Comparison of ENCODE assay signal across 1 cellular context in genomic region chr20:31707994-31708744, GRCh38.
A peak's percentile ranks its signal among the peaks of the same experiment; 100 is the strongest.
TF ChIP-seq lines count a peak whose summit lies in the region.

No MANE protein-coding gene starts in this region.

TF ChIP-seq in HepG2, 621 proteins besides CTCF, POLR2A, EP300 and RAD21 (continued from another document and continues in another):
- TF ChIP-seq HMGXB3 (CRISPR knock-in tag; IDR thresholded peaks at IDR 0.05; ENCODE audit: borderline replicate concordance), result no peak
- no peak for TF ChIP-seq MIXL1 (CRISPR knock-in tag; IDR thresholded peaks at IDR 0.05)
- TF ChIP-seq IRF2 (CRISPR knock-in tag; IDR thresholded peaks at IDR 0.05), result no peak
- TF ChIP-seq ZNF431 (CRISPR knock-in tag; IDR thresholded peaks at IDR 0.05; ENCODE audit: borderline replicate concordance, low read depth), result 0 out of 2 replicates have a peak, but pooled peaks have one; percentile 4
- no peak for TF ChIP-seq HOXA9 (CRISPR knock-in tag; IDR thresholded peaks at IDR 0.05; ENCODE audit: borderline replicate concordance)
- TF ChIP-seq ZNF205 (CRISPR knock-in tag; IDR thresholded peaks at IDR 0.05), result no peak
- 0 out of 2 replicates have a peak, but pooled peaks have one; percentile 9 for TF ChIP-seq HIC2 (CRISPR knock-in tag; IDR thresholded peaks at IDR 0.05; ENCODE audit: low read depth)
- peak; percentile 18; the same call in 1 of the 2 replicates for TF ChIP-seq ZNF12 (CRISPR knock-in tag; IDR thresholded peaks at IDR 0.05)
- TF ChIP-seq ZNF326 (CRISPR knock-in tag; IDR thresholded peaks at IDR 0.05; ENCODE audit: borderline replicate concordance), result 0 out of 2 replicates have a peak, but pooled peaks have one; percentile 63
- TF ChIP-seq ZNF260 (CRISPR knock-in tag; IDR thresholded peaks at IDR 0.05; ENCODE audit: borderline replicate concordance, low read depth), result no peak
- no peak for TF ChIP-seq ZNF468 (CRISPR knock-in tag; IDR thresholded peaks at IDR 0.05)
- TF ChIP-seq ZNF775 (CRISPR knock-in tag; IDR thresholded peaks at IDR 0.05; ENCODE audit: borderline replicate concordance), result no peak
- TF ChIP-seq THAP9 (CRISPR knock-in tag; IDR thresholded peaks at IDR 0.05; ENCODE audit: borderline replicate concordance), result no peak
- TF ChIP-seq ZNF746 (CRISPR knock-in tag; IDR thresholded peaks at IDR 0.05), result no peak
- no peak for TF ChIP-seq ZNF646 (CRISPR knock-in tag; IDR thresholded peaks at IDR 0.05)
- TF ChIP-seq ZNF296 (CRISPR knock-in tag; conservative IDR thresholded peaks at IDR 0.05), result no peak
- TF ChIP-seq ZNF558 (CRISPR knock-in tag; IDR thresholded peaks at IDR 0.05; ENCODE audit: borderline replicate concordance), result peak; percentile 52; the same call in 1 of the 2 replicates
- TF ChIP-seq RBFOX2 (IDR thresholded peaks at IDR 0.05; ENCODE audit: low read depth, low read length), result peak; percentile 69
- TF ChIP-seq SALL2 (CRISPR knock-in tag; IDR thresholded peaks at IDR 0.05), result no peak
- no peak for TF ChIP-seq ZNF33B (CRISPR knock-in tag; IDR thresholded peaks at IDR 0.05)
- TF ChIP-seq ZNF605 (CRISPR knock-in tag; IDR thresholded peaks at IDR 0.05), result no peak
- no peak for TF ChIP-seq ZNF142 (CRISPR knock-in tag; IDR thresholded peaks at IDR 0.05)
- 0 out of 2 replicates have a peak, but pooled peaks have one; percentile 9 for TF ChIP-seq POLR2G (IDR thresholded peaks at IDR 0.05; ENCODE audit: low read depth, low read length)
- no peak for TF ChIP-seq ZNF570 (CRISPR knock-in tag; IDR thresholded peaks at IDR 0.05; ENCODE audit: borderline replicate concordance)
- TF ChIP-seq BCL6 (CRISPR knock-in tag; IDR thresholded peaks at IDR 0.05), result 0 out of 2 replicates have a peak, but pooled peaks have one; percentile 11
- TF ChIP-seq HNRNPL (IDR thresholded peaks at IDR 0.05; ENCODE audit: low read depth, low read length), result peak; percentile 64; the same call in 1 of the 2 replicates
- peak; percentile 35; the same call in 1 of the 2 replicates for TF ChIP-seq MYPOP (CRISPR knock-in tag; IDR thresholded peaks at IDR 0.05)
